ENCODE assay signal across 23 cellular contexts in genomic region chr20:62639765-62640164, GRCh38. TPM values are rescaled to one million over a fixed set of nuclear protein-coding genes. Genes with fewer than 3 reads are reported as not detected.
"Had no signal": no experiment of that assay in that cellular context is flagged by ENCODE, and none has a peak within 500 bp of the region (broad histone marks: within the 10 kb centered on the region; RNA-seq: fewer than 3 reads in every experiment).

No MANE protein-coding gene starts in this region.

- H3K36me3 ChIP-seq: colonic mucosa, esophagus muscularis mucosa, gastroesophageal sphincter, heart right ventricle, left lung, lower lobe of right lung had no signal

- FAIRE-seq: endothelial cell of umbilical vein, frontal cortex, islet of Langerhans, keratinocyte had no signal

- ATAC-seq: foreskin keratinocyte, gastroesophageal sphincter, heart right ventricle, left cardiac atrium, left lung, left ventricle myocardium superior, lower lobe of right lung, mucosa of descending colon had no signal

- H3K36me3 Mint-ChIP-seq: mesothelial cell of epicardium had no signal

- H3K9me3 ChIP-seq: colonic mucosa, esophagus muscularis mucosa, gastroesophageal sphincter, heart right ventricle, left lung, lower lobe of right lung, mucosa of descending colon had no signal

- H3K4me1 ChIP-seq: foreskin keratinocyte had no signal

- H3K4me3 Mint-ChIP-seq: mesothelial cell of epicardium had no signal

- H3K27ac Mint-ChIP-seq: mesothelial cell of epicardium had no signal

- H3K27ac ChIP-seq: colonic mucosa, dorsolateral prefrontal cortex, esophagus muscularis mucosa, foreskin keratinocyte, gastroesophageal sphincter, heart right ventricle, left lung, lower lobe of right lung had no signal

- DNase-seq: colonic mucosa; dermis blood vessel endothelial cell; dorsolateral prefrontal cortex; effector CD4-positive, alpha-beta T cell; effector memory CD4-positive, alpha-beta T cell; foreskin keratinocyte; head of caudate nucleus; heart right ventricle; hippocampal formation; left cardiac atrium; left lung; left ventricle myocardium superior; lower lobe of right lung; mesenchymal stem cell; mucosa of descending colon had no signal

- H3K9me3 Mint-ChIP-seq: mesothelial cell of epicardium had no signal

- H3K4me3 ChIP-seq: colonic mucosa, dorsolateral prefrontal cortex, esophagus muscularis mucosa, gastroesophageal sphincter, heart right ventricle, left lung, lower lobe of right lung, mucosa of descending colon had no signal

- H3K27me3 ChIP-seq: colonic mucosa had no signal

RNA-seq across cellular contexts. Expression of gene SLCO4A1, which starts 2.5 kb away (rescaled TPM):
- polyA plus RNA-seq: fibroblast of lung had no signal
